In genomic region chr2:37619957-37620295, GRCh38 we compare ENCODE assay signal across 1 cellular context.
TF ChIP-seq lines count a peak whose summit lies in the region.

No MANE protein-coding gene starts in this region.

TF ChIP-seq in GM12878, 131 proteins besides CTCF, POLR2A, EP300 and RAD21:
- TF ChIP-seq TCF7 (IDR thresholded peaks at IDR 0.05; ENCODE audit: borderline replicate concordance) (no peak), RBBP5 (conservative IDR thresholded peaks at IDR 0.05) (no peak), MTA2 (IDR thresholded peaks at IDR 0.05; ENCODE audit: low read depth) (0 out of 2 replicates have a peak, but pooled peaks have one; percentile 9), IRF4 (IDR thresholded peaks at IDR 0.05; ENCODE audit: low read depth, low read length) (no peak), YY1 (IDR thresholded peaks at IDR 0.05; ENCODE audit: low read depth, low read length) (peak; percentile 83), TCF3 (IDR thresholded peaks at IDR 0.05; ENCODE audit: borderline replicate concordance, insufficient read depth, low read depth, low read length) (no peak), ZNF217 (IDR thresholded peaks at IDR 0.05) (no peak), POLR2AphosphoS5 (IDR thresholded peaks at IDR 0.05; ENCODE audit: low read length) (0 out of 2 replicates have a peak, but pooled peaks have one; percentile 6)
- TF ChIP-seq, protein P1, sequence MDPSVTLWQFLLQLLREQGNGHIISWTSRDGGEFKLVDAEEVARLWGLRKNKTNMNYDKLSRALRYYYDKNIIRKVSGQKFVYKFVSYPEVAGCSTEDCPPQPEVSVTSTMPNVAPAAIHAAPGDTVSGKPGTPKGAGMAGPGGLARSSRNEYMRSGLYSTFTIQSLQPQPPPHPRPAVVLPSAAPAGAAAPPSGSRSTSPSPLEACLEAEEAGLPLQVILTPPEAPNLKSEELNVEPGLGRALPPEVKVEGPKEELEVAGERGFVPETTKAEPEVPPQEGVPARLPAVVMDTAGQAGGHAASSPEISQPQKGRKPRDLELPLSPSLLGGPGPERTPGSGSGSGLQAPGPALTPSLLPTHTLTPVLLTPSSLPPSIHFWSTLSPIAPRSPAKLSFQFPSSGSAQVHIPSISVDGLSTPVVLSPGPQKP (IDR thresholded peaks at IDR 0.05; ENCODE audit: low read depth, low read length), result no peak
- TF ChIP-seq, protein P2, sequence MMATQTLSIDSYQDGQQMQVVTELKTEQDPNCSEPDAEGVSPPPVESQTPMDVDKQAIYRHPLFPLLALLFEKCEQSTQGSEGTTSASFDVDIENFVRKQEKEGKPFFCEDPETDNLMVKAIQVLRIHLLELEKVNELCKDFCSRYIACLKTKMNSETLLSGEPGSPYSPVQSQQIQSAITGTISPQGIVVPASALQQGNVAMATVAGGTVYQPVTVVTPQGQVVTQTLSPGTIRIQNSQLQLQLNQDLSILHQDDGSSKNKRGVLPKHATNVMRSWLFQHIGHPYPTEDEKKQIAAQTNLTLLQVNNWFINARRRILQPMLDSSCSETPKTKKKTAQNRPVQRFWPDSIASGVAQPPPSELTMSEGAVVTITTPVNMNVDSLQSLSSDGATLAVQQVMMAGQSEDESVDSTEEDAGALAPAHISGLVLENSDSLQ (IDR thresholded peaks at IDR 0.05), result peak; percentile 45; the same call in 1 of the 2 replicates
